17 cellular contexts compared by ENCODE assay signal in genomic region chr14:53609009-53609408, GRCh38.
DNase-seq lines count a peak whose midpoint lies in the region; ATAC-seq, FAIRE-seq and TF ChIP-seq lines count a peak whose summit lies in the region.
"Had no signal": no experiment of that assay in that cellular context is flagged by ENCODE, and none has a peak within 500 bp of the region (broad histone marks: within the 10 kb centered on the region; RNA-seq: fewer than 3 reads in every experiment).

No MANE protein-coding gene starts in this region.

- no peaks in the 10 kb centered on the region for H3K9me3 Mint-ChIP-seq in stimulated activated naive B cell treated with anti-CD40 and anti-IgM and Interleukin-4, amounts not matched to agents 10 μg/mL and 1 μg/mL and 100 μg/mL, for 72 hours
- H3K9me3 Mint-ChIP-seq: IgD-negative memory B cell had no signal

- FAIRE-seq in GM19239 (lab: Jason Lieb, UNC), result peak; percentile 64

- H3K27me3 Mint-ChIP-seq in stimulated activated naive B cell treated with anti-CD40 and anti-IgM and Interleukin-4, amounts not matched to agents 10 μg/mL and 1 μg/mL and 100 μg/mL, for 72 hours, result no peaks in the 10 kb centered on the region
- H3K27me3 Mint-ChIP-seq: CD4-positive, alpha-beta memory T cell had no signal

- H3K4me1 ChIP-seq in OCI-LY3 (ENCODE audit: low read length), result peaks cover 80% of the 10 kb centered on the region

- no peaks in the 10 kb centered on the region for H3K79me2 ChIP-seq in OCI-LY3 (ENCODE audit: low read length)

- peak in 1 of 2 donors; percentile 4 for ATAC-seq in stimulated activated naive B cell treated with anti-CD40 and anti-IgM and Interleukin-4, amounts not matched to agents 10 μg/mL and 1 μg/mL and 100 μg/mL, for 72 hours (replicated peaks)
- no peak for ATAC-seq in GM18498 (IDR thresholded peaks at IDR 0.05; ENCODE audit: unreplicated experiment)

- peak overlapping the region; percentile 2 for H3K27ac Mint-ChIP-seq in stimulated activated naive B cell treated with anti-CD40 and anti-IgM and Interleukin-4, amounts not matched to agents 10 μg/mL and 1 μg/mL and 100 μg/mL, for 72 hours
- H3K27ac Mint-ChIP-seq: CD4-positive, alpha-beta memory T cell had no signal

- no peak for TF ChIP-seq CTCF in OCI-LY3 (IDR thresholded peaks at IDR 0.05; ENCODE audit: low read depth, low read length)

- no peaks in the 10 kb centered on the region for H3K27me3 ChIP-seq in OCI-LY3 (ENCODE audit: low read depth, low read length)
- H3K27me3 ChIP-seq: BLaER1 treated with 17β-estradiol and CSF1 and Interleukin-3, amounts not matched to agents 10 nM and 100 nM had no signal

- H2AFZ ChIP-seq in OCI-LY3 (ENCODE audit: low read depth, low read length), result 0 out of 2 replicates have a peak overlapping the region, but pooled peaks have one; percentile 6

- peaks cover 33 to 61% of the 10 kb centered on the region in 2 donors for H3K4me1 Mint-ChIP-seq in stimulated activated naive B cell treated with anti-CD40 and anti-IgM and Interleukin-4, amounts not matched to agents 10 μg/mL and 1 μg/mL and 100 μg/mL, for 72 hours
- H3K4me1 Mint-ChIP-seq: CD4-positive, alpha-beta memory T cell had no signal

- DNase-seq in GM19239 (ENCODE audit: insufficient read length, low spot score), result no peak
- no peak for DNase-seq in epithelial cell of prostate (ENCODE audit: low read depth, low spot score)
- DNase-seq in stimulated activated naive B cell treated with anti-CD40 and anti-IgM and Interleukin-4, amounts not matched to agents 10 μg/mL and 1 μg/mL and 100 μg/mL, for 72 hours, result no peak
- DNase-seq in OCI-M1 (lab: John Stamatoyannopoulos, UW), result no peak
- DNase-seq in NCI-H1436 (lab: John Stamatoyannopoulos, UW), result no peak
- DNase-seq: ACHN; CD4-positive, alpha-beta memory T cell; DMS153; GOT3; NCI-H1417 treated with DMSO at 0.1 percent for 48 hours; NCI-H1930; NCI-H510A; Right ventricle myocardium superior had no signal

- H3K4me2 ChIP-seq in OCI-LY3 (ENCODE audit: low read length), result peak overlapping the region; percentile 71
- H3K4me2 ChIP-seq: BLaER1 treated with 17β-estradiol and CSF1 and Interleukin-3, amounts not matched to agents 10 nM and 100 nM had no signal

- H3K36me3 ChIP-seq in OCI-LY3 (replicated peaks; ENCODE audit: low read depth, low read length), result no peaks in the 10 kb centered on the region
- H3K36me3 ChIP-seq: BLaER1 treated with 17β-estradiol and CSF1 and Interleukin-3, amounts not matched to agents 10 nM and 100 nM had no signal

- H3K4me3 ChIP-seq in OCI-LY3 (ENCODE audit: low read length), result peak overlapping the region; percentile 50
- H3K4me3 ChIP-seq: BLaER1 treated with 17β-estradiol and CSF1 and Interleukin-3, amounts not matched to agents 10 nM and 100 nM had no signal

- H3K4me3 Mint-ChIP-seq in stimulated activated naive B cell treated with anti-CD40 and anti-IgM and Interleukin-4, amounts not matched to agents 10 μg/mL and 1 μg/mL and 100 μg/mL, for 72 hours, result peak overlapping the region in 1 of 2 donors; percentile 11
- H3K4me3 Mint-ChIP-seq: CD4-positive, alpha-beta memory T cell; IgD-negative memory B cell had no signal

- peaks cover 0 to 6% of the 10 kb centered on the region in 2 donors for H3K36me3 Mint-ChIP-seq in stimulated activated naive B cell treated with anti-CD40 and anti-IgM and Interleukin-4, amounts not matched to agents 10 μg/mL and 1 μg/mL and 100 μg/mL, for 72 hours
- H3K36me3 Mint-ChIP-seq: CD4-positive, alpha-beta memory T cell; IgD-negative memory B cell had no signal

- H4K20me1 ChIP-seq in OCI-LY3 (ENCODE audit: insufficient read depth, low read length), result no peaks in the 10 kb centered on the region
- H4K20me1 ChIP-seq: BLaER1 treated with 17β-estradiol and CSF1 and Interleukin-3, amounts not matched to agents 10 nM and 100 nM had no signal

- no peaks in the 10 kb centered on the region for H3K9me3 ChIP-seq in OCI-LY3 (ENCODE audit: insufficient read depth, low read length)

- peak overlapping the region; percentile 69 for H3K9ac ChIP-seq in OCI-LY3 (ENCODE audit: low read length)
- H3K9ac ChIP-seq: BLaER1 treated with 17β-estradiol and CSF1 and Interleukin-3, amounts not matched to agents 10 nM and 100 nM had no signal

- H3K27ac ChIP-seq in OCI-LY3 (ENCODE audit: low read length), result peak overlapping the region; percentile 92
- peak overlapping the region; percentile 52 for H3K27ac ChIP-seq in epithelial cell of prostate
- H3K27ac ChIP-seq: BLaER1 treated with 17β-estradiol and CSF1 and Interleukin-3, amounts not matched to agents 10 nM and 100 nM had no signal
